2 cellular contexts compared by ENCODE assay signal in genomic region chr21:42001781-42002180, GRCh38.
TF ChIP-seq lines count a peak whose summit lies in the region.

No MANE protein-coding gene starts in this region.

TF ChIP-seq in SK-N-SH, 30 proteins besides CTCF, POLR2A, EP300 and RAD21:
- no peak for TF ChIP-seq REST (IDR thresholded peaks at IDR 0.05; ENCODE audit: low read depth, low read length)

TF ChIP-seq in SK-N-SH treated with all-trans-retinoic acid at 6 μM for 48 hours, 23 proteins besides CTCF, POLR2A, EP300 and RAD21:
- TF ChIP-seq TOX (CRISPR knock-in tag; IDR thresholded peaks at IDR 0.05; ENCODE audit: borderline replicate concordance) = no peak
- no peak for TF ChIP-seq ESRRG (CRISPR knock-in tag; IDR thresholded peaks at IDR 0.05)
- TF ChIP-seq CSRNP3 (CRISPR knock-in tag; IDR thresholded peaks at IDR 0.05) = no peak
- TF ChIP-seq ZNF565 (CRISPR knock-in tag; conservative IDR thresholded peaks at IDR 0.05; ENCODE audit: low read depth) = no peak
- no peak for TF ChIP-seq BACH2 (CRISPR knock-in tag; IDR thresholded peaks at IDR 0.05; ENCODE audit: borderline replicate concordance)
- no peak for TF ChIP-seq TSHZ2 (CRISPR knock-in tag; IDR thresholded peaks at IDR 0.05)
- TF ChIP-seq ARNTL (CRISPR knock-in tag; IDR thresholded peaks at IDR 0.05; ENCODE audit: borderline replicate concordance, low read depth) = no peak
- TF ChIP-seq CREB5 (CRISPR knock-in tag; IDR thresholded peaks at IDR 0.05; ENCODE audit: low read depth) = no peak
- TF ChIP-seq GLIS3 (CRISPR knock-in tag; IDR thresholded peaks at IDR 0.05) = no peak
- no peak for TF ChIP-seq OSR1 (CRISPR knock-in tag; IDR thresholded peaks at IDR 0.05)
- no peak for TF ChIP-seq CSDC2 (CRISPR knock-in tag; IDR thresholded peaks at IDR 0.05)
- TF ChIP-seq ZNF70 (CRISPR knock-in tag; IDR thresholded peaks at IDR 0.05) = no peak
- no peak for TF ChIP-seq ZFP30 (CRISPR knock-in tag; IDR thresholded peaks at IDR 0.05)
